ENCODE assay signal across 11 cellular contexts in genomic region chr6:134398453-134398852, GRCh38.
A peak's percentile ranks its signal among the peaks of the same experiment; 100 is the strongest.
DNase-seq lines count a peak whose midpoint lies in the region; ATAC-seq lines count a peak whose summit lies in the region.
"Had no signal": no experiment of that assay in that cellular context is flagged by ENCODE, and none has a peak within 500 bp of the region (broad histone marks: within the 10 kb centered on the region; RNA-seq: fewer than 3 reads in every experiment).

No MANE protein-coding gene starts in this region.

- DNase-seq in NCI-H146 (lab: John Stamatoyannopoulos, UW) (peak; percentile 36), NCI-H146 treated with DMSO at 0.1 percent for 48 hours (lab: John Stamatoyannopoulos, UW; ENCODE audit: unreplicated experiment) (no peak), renal cortical epithelial cell (ENCODE audit: low read depth) (peak; percentile 58), HuH-7.5 (ENCODE audit: low spot score) (no peak)
- DNase-seq in activated T-cell treated with anti-CD3 and anti-CD28 coated beads, Interleukin-2, amount 50 U/mL, for 72 hours = peak; percentile 13 to 19
- DNase-seq in effector CD4-positive, alpha-beta T cell = no peak
- DNase-seq: activated CD8-positive, alpha-beta memory T cell treated with anti-CD3 and anti-CD28 coated beads, Interleukin-2, amount 50 U/mL, for 48 hours; RPMI8226 had no signal

- H3K36me3 Mint-ChIP-seq in activated T-cell treated with anti-CD3 and anti-CD28 coated beads, Interleukin-2, amount 50 U/mL, for 72 hours (ENCODE audit: insufficient read depth in 2 of 2) = no peaks in the 10 kb centered on the region

- no peaks in the 10 kb centered on the region for H3K9me3 Mint-ChIP-seq in activated T-cell treated with anti-CD3 and anti-CD28 coated beads, Interleukin-2, amount 50 U/mL, for 72 hours

- no peaks in the 10 kb centered on the region for H3K27me3 Mint-ChIP-seq in activated T-cell treated with anti-CD3 and anti-CD28 coated beads, Interleukin-2, amount 50 U/mL, for 72 hours (ENCODE audit: low read depth)

- H3K27ac Mint-ChIP-seq in activated T-cell treated with anti-CD3 and anti-CD28 coated beads, Interleukin-2, amount 50 U/mL, for 72 hours = no peak overlapping the region

- peaks cover 26% of the 10 kb centered on the region for H3K4me1 Mint-ChIP-seq in activated T-cell treated with anti-CD3 and anti-CD28 coated beads, Interleukin-2, amount 50 U/mL, for 72 hours (ENCODE audit: low read depth)

- ATAC-seq in HG03159 (IDR thresholded peaks at IDR 0.05; ENCODE audit: unreplicated experiment) (peak; percentile 70), HG02642 (IDR thresholded peaks at IDR 0.05; ENCODE audit: poor library complexity, unreplicated experiment) (no peak)
- peak; percentile 44 to 59 for ATAC-seq in activated T-cell treated with anti-CD3 and anti-CD28 coated beads, Interleukin-2, amount 50 U/mL, for 72 hours (replicated peaks in 1 of 2)
- ATAC-seq: sciatic nerve had no signal

- H3K4me3 Mint-ChIP-seq in activated T-cell treated with anti-CD3 and anti-CD28 coated beads, Interleukin-2, amount 50 U/mL, for 72 hours = no peak overlapping the region

Comparison
In these comparisons a context has a peak if more than half of its experiments do, and no peak if none do; other contexts are left out.
1. DNase-seq: peak in NCI-H146 (single experiment), activated T-cell treated with anti-CD3 and anti-CD28 coated beads, Interleukin-2, amount 50 U/mL, for 72 hours (2 of 2) and renal cortical epithelial cell (single experiment); none in NCI-H146 treated with DMSO at 0.1 percent for 48 hours (single experiment), effector CD4-positive, alpha-beta T cell (single experiment) and HuH-7.5 (single experiment).